Comparison of ENCODE assay signal across 1 cellular context in genomic region chrX:23907496-23908218, GRCh38.
TF ChIP-seq lines count a peak whose summit lies in the region.

TSS of gene APOO (minus strand) at chrX:23907938. CDS start at chrX:23907702, 236 bp downstream.
TSS of gene CXorf58 (plus strand) at chrX:23908006. CDS start at chrX:23910303, 2,297 bp downstream.

TF ChIP-seq in GM23338, 12 proteins besides CTCF, POLR2A, EP300 and RAD21 (continued from another document):
- TF ChIP-seq ZNF462 (CRISPR knock-in tag; IDR thresholded peaks at IDR 0.05): no peak
- no peak for TF ChIP-seq EZH2 (IDR thresholded peaks at IDR 0.05; ENCODE audit: low read depth, unreplicated experiment)
- TF ChIP-seq STAT1 (IDR thresholded peaks at IDR 0.05; ENCODE audit: unreplicated experiment): no peak
- TF ChIP-seq, protein P1, sequence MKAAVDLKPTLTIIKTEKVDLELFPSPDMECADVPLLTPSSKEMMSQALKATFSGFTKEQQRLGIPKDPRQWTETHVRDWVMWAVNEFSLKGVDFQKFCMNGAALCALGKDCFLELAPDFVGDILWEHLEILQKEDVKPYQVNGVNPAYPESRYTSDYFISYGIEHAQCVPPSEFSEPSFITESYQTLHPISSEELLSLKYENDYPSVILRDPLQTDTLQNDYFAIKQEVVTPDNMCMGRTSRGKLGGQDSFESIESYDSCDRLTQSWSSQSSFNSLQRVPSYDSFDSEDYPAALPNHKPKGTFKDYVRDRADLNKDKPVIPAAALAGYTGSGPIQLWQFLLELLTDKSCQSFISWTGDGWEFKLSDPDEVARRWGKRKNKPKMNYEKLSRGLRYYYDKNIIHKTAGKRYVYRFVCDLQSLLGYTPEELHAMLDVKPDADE (IDR thresholded peaks at IDR 0.05): no peak
- no peak for TF ChIP-seq JUNB (IDR thresholded peaks at IDR 0.05; ENCODE audit: unreplicated experiment)
- no peak for TF ChIP-seq EZH2phosphoT487 (IDR thresholded peaks at IDR 0.05; ENCODE audit: unreplicated experiment)
- TF ChIP-seq ZNF331 (CRISPR knock-in tag; IDR thresholded peaks at IDR 0.05; ENCODE audit: low read depth): no peak
- TF ChIP-seq POLR2AphosphoS5 (IDR thresholded peaks at IDR 0.05; ENCODE audit: low read depth): peak; percentile 56; the same call in 1 of the 2 replicates
- peak; percentile 53; the same call in 1 of the 2 replicates for TF ChIP-seq CREB1 (CRISPR knock-in tag; IDR thresholded peaks at IDR 0.05; ENCODE audit: low read depth)
- TF ChIP-seq ZNF114 (CRISPR knock-in tag; IDR thresholded peaks at IDR 0.05): no peak
- no peak for TF ChIP-seq NANOG (IDR thresholded peaks at IDR 0.05; ENCODE audit: borderline replicate concordance)
